In the genomic region with DNA sequence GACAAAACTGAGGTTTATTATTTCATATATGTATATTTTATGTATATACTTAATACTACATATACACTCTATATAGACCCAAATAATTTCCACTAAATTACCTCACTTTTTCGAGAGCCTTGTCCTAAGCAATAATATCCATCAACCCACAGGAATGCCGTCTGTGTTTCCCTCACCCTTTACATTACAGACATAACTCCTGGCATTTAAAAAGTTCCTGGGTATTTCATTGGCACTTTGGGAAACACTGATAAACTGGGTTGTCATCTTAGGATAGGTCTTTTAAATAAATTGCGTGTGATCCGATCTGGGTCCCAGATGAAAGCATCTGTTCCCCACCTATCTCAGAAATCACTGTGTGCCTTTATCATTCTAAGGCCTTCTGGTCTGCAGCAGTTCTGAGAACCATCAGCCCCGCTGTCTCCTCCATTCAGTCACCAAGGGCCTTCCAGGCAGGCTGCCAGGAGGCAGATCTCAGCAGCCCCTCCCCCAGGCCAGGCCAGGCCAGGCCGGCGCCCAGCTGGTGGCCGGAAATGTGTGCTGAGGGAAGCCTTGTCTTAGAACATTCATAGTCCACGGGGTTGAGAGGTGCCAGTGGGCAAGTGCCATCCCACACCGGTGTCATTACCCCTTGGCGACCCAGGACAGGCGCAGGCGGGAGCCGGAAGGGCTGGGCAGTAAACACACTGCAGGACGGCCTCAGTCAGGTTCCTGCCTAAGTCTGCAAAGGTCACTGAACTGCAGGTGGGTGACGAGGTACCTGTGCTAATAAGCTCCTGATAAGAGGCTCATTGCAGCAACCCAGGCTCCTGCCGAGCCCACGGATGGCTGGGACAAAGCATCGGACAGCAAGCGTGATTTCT, we compare ENCODE assay signal across 9 cellular contexts. TPM values are rescaled to one million over a fixed set of nuclear protein-coding genes. Genes with fewer than 3 reads are reported as not detected.
DNase-seq lines count a peak whose midpoint lies in the region; ATAC-seq, FAIRE-seq and TF ChIP-seq lines count a peak whose summit lies in the region.
"Had no signal": no experiment of that assay in that cellular context is flagged by ENCODE, and none has a peak within 500 bp of the region (broad histone marks: within the 10 kb centered on the region; RNA-seq: fewer than 3 reads in every experiment).

No MANE protein-coding gene starts in this region.

- no peak overlapping the region for H2AFZ ChIP-seq in hepatocyte

- peaks cover 38% of the 10 kb centered on the region for H3K4me1 ChIP-seq in hepatocyte (ENCODE audit: insufficient read depth)
- no peaks in the 10 kb centered on the region for H3K4me1 ChIP-seq in small intestine (ENCODE audit: control insufficient read depth in 2 of 2, insufficient read depth in 1 of 2, low read depth in 1 of 2, low read length in 1 of 2)
- peaks cover 7% of the 10 kb centered on the region for H3K4me1 ChIP-seq in effector memory CD4-positive, alpha-beta T cell (ENCODE audit: control insufficient read depth, insufficient read depth, low read length, poor library complexity, severe bottlenecking)

- no peaks in the 10 kb centered on the region for H3K9me3 ChIP-seq in hepatocyte (ENCODE audit: low read depth)
- no peaks in the 10 kb centered on the region for H3K9me3 ChIP-seq in small intestine (ENCODE audit: control insufficient read depth, low read depth)
- no peaks in the 10 kb centered on the region for H3K9me3 ChIP-seq in effector memory CD4-positive, alpha-beta T cell (ENCODE audit: control insufficient read depth, low read length)

- ATAC-seq in SK-N-SH treated with all-trans-retinoic acid at 6 μM for 48 hours (peak; percentile 92), GM21529 (IDR thresholded peaks at IDR 0.05; ENCODE audit: unreplicated experiment) (no peak)

- no peaks in the 10 kb centered on the region for H3K9me2 ChIP-seq in hepatocyte (replicated peaks; ENCODE audit: insufficient read depth)

- H3K36me3 ChIP-seq in hepatocyte (replicated peaks; ENCODE audit: insufficient read depth, low read depth) (no peaks in the 10 kb centered on the region), small intestine (ENCODE audit: control insufficient read depth in 2 of 2, insufficient read depth in 2 of 2, low read length in 2 of 2) (no peaks in the 10 kb centered on the region)
- no peaks in the 10 kb centered on the region for H3K36me3 ChIP-seq in effector memory CD4-positive, alpha-beta T cell (ENCODE audit: control insufficient read depth, insufficient read depth, low read length)

- H4K20me1 ChIP-seq in hepatocyte (ENCODE audit: insufficient read depth, poor library complexity, severe bottlenecking): no peaks in the 10 kb centered on the region

- 33% methylated on average over 20 of the region's 20 CpGs for WGBS in hepatocyte (ENCODE audit: low lambda C conversion rate, missing lambda C conversion rate)
- WGBS in small intestine, 3 donors: 15 to 26% (median 20%) methylated on average over 20 of the region's 20 CpGs

- H3K79me2 ChIP-seq in hepatocyte: no peaks in the 10 kb centered on the region

- H3K4me3 ChIP-seq in hepatocyte (no peak overlapping the region), small intestine (ENCODE audit: low read depth in 1 of 2, low read length in 2 of 2) (no peak overlapping the region)
- H3K4me3 ChIP-seq in effector memory CD4-positive, alpha-beta T cell (ENCODE audit: insufficient read depth, low read depth, low read length, poor library complexity, severe bottlenecking): no peak overlapping the region

- DNase-seq in HS-27A (ENCODE audit: low read depth): peak; percentile 23
- peak; percentile 83 for DNase-seq in hepatocyte (ENCODE audit: low spot score)
- DNase-seq in small intestine: peak; percentile 64
- no peak for DNase-seq in activated T-cell treated with anti-CD3 and anti-CD28 coated beads for 4 hours
- DNase-seq in effector memory CD4-positive, alpha-beta T cell: no peak
- no peak for DNase-seq in stimulated activated CD4-positive, alpha-beta T cell treated with anti-CD3 and anti-CD28 coated beads, Interleukin-2, amount 100 ng/mL, for 24 hours

- H3K27ac ChIP-seq in hepatocyte (peak overlapping the region; percentile 38), small intestine (ENCODE audit: low read depth in 1 of 2, low read length in 1 of 2) (no peak overlapping the region)
- H3K27ac ChIP-seq in effector memory CD4-positive, alpha-beta T cell (ENCODE audit: insufficient read depth, low read length, poor library complexity, severe bottlenecking): no peak overlapping the region
- H3K27ac ChIP-seq: epithelial cell of prostate had no signal

- H3K27me3 ChIP-seq in hepatocyte (peaks cover 39% of the 10 kb centered on the region), small intestine (ENCODE audit: control insufficient read depth in 2 of 2, insufficient read depth in 2 of 2, low read length in 2 of 2) (peaks cover 21 to 27% of the 10 kb centered on the region in 2 donors)
- peaks cover 26% of the 10 kb centered on the region for H3K27me3 ChIP-seq in effector memory CD4-positive, alpha-beta T cell (replicated peaks; ENCODE audit: control insufficient read depth, insufficient read depth, low read length, poor library complexity, severe bottlenecking)

- peak overlapping the region; percentile 57 for H3K4me2 ChIP-seq in hepatocyte

- no peak for TF ChIP-seq CTCF in hepatocyte (IDR thresholded peaks at IDR 0.05; ENCODE audit: poor library complexity)

- FAIRE-seq in small intestine (lab: Jason Lieb, UNC): no peak

TF ChIP-seq in SK-N-SH treated with all-trans-retinoic acid at 6 μM for 48 hours, 23 proteins besides CTCF, POLR2A, EP300 and RAD21 (continues in another document):
- TF ChIP-seq BACH2 (CRISPR knock-in tag; IDR thresholded peaks at IDR 0.05; ENCODE audit: borderline replicate concordance) (no peak), ZFP3 (CRISPR knock-in tag; IDR thresholded peaks at IDR 0.05) (no peak), SNAI2 (CRISPR knock-in tag; IDR thresholded peaks at IDR 0.05) (no peak), TCF4 (CRISPR knock-in tag; IDR thresholded peaks at IDR 0.05; ENCODE audit: borderline replicate concordance) (peak; percentile 77; the same call in 1 of the 2 replicates), ESRRG (CRISPR knock-in tag; IDR thresholded peaks at IDR 0.05) (no peak)
- TF ChIP-seq, protein P1, sequence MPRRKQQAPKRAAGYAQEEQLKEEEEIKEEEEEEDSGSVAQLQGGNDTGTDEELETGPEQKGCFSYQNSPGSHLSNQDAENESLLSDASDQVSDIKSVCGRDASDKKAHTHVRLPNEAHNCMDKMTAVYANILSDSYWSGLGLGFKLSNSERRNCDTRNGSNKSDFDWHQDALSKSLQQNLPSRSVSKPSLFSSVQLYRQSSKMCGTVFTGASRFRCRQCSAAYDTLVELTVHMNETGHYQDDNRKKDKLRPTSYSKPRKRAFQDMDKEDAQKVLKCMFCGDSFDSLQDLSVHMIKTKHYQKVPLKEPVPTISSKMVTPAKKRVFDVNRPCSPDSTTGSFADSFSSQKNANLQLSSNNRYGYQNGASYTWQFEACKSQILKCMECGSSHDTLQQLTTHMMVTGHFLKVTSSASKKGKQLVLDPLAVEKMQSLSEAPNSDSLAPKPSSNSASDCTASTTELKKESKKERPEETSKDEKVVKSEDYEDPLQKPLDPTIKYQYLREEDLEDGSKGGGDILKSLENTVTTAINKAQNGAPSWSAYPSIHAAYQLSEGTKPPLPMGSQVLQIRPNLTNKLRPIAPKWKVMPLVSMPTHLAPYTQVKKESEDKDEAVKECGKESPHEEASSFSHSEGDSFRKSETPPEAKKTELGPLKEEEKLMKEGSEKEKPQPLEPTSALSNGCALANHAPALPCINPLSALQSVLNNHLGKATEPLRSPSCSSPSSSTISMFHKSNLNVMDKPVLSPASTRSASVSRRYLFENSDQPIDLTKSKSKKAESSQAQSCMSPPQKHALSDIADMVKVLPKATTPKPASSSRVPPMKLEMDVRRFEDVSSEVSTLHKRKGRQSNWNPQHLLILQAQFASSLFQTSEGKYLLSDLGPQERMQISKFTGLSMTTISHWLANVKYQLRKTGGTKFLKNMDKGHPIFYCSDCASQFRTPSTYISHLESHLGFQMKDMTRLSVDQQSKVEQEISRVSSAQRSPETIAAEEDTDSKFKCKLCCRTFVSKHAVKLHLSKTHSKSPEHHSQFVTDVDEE (CRISPR knock-in tag; IDR thresholded peaks at IDR 0.05): peak; percentile 76; the same call in 1 of the 2 replicates
- TF ChIP-seq, protein P2, sequence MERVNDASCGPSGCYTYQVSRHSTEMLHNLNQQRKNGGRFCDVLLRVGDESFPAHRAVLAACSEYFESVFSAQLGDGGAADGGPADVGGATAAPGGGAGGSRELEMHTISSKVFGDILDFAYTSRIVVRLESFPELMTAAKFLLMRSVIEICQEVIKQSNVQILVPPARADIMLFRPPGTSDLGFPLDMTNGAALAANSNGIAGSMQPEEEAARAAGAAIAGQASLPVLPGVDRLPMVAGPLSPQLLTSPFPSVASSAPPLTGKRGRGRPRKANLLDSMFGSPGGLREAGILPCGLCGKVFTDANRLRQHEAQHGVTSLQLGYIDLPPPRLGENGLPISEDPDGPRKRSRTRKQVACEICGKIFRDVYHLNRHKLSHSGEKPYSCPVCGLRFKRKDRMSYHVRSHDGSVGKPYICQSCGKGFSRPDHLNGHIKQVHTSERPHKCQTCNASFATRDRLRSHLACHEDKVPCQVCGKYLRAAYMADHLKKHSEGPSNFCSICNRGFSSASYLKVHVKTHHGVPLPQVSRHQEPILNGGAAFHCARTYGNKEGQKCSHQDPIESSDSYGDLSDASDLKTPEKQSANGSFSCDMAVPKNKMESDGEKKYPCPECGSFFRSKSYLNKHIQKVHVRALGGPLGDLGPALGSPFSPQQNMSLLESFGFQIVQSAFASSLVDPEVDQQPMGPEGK (CRISPR knock-in tag; IDR thresholded peaks at IDR 0.05; ENCODE audit: borderline replicate concordance): no peak

RNA-seq across cellular contexts. Expression of gene FGF19, which starts 3.3 kb away (rescaled TPM):
- total RNA-seq in hepatocyte: 0.16 and 1.0 TPM in 2 replicates
- not detected in 2 replicates for polyA plus RNA-seq in hepatocyte
- polyA plus RNA-seq in small intestine: under 1 TPM in 1 of 3 donors, not detected in 2; 0.37 TPM

RNA-seq across cellular contexts. Expression of gene LTO1, which starts 25.4 kb away (rescaled TPM):
- total RNA-seq in hepatocyte: 13.4 and 32.9 TPM in 2 replicates
- 12.6 and 19.6 TPM in 2 replicates for polyA plus RNA-seq in hepatocyte
- polyA plus RNA-seq in small intestine: 10 to 100 TPM; 14.6 to 18.6 (median 16.8) TPM

RNA-seq across cellular contexts. Expression of gene CCND1, which starts 59.6 kb away (rescaled TPM):
- 69.6 and 80.2 TPM in 2 replicates for total RNA-seq in hepatocyte
- polyA plus RNA-seq in hepatocyte: 81.9 and 82.9 TPM in 2 replicates
- 10 to 100 TPM in 1 of 3 donors, 1 to 10 TPM in 2; 6.2 to 24.6 (median 6.7) TPM for polyA plus RNA-seq in small intestine

Comparison
In these comparisons a context has a peak if more than half of its experiments do, and no peak if none do; other contexts are left out.
1. DNase-seq: peak in HS-27A (single experiment), hepatocyte (single experiment) and small intestine (single experiment); none in activated T-cell treated with anti-CD3 and anti-CD28 coated beads for 4 hours (single experiment), effector memory CD4-positive, alpha-beta T cell (0 of 3) and stimulated activated CD4-positive, alpha-beta T cell treated with anti-CD3 and anti-CD28 coated beads, Interleukin-2, amount 100 ng/mL, for 24 hours (0 of 2).